ENCODE assay signal across 8 cellular contexts in the genomic region with DNA sequence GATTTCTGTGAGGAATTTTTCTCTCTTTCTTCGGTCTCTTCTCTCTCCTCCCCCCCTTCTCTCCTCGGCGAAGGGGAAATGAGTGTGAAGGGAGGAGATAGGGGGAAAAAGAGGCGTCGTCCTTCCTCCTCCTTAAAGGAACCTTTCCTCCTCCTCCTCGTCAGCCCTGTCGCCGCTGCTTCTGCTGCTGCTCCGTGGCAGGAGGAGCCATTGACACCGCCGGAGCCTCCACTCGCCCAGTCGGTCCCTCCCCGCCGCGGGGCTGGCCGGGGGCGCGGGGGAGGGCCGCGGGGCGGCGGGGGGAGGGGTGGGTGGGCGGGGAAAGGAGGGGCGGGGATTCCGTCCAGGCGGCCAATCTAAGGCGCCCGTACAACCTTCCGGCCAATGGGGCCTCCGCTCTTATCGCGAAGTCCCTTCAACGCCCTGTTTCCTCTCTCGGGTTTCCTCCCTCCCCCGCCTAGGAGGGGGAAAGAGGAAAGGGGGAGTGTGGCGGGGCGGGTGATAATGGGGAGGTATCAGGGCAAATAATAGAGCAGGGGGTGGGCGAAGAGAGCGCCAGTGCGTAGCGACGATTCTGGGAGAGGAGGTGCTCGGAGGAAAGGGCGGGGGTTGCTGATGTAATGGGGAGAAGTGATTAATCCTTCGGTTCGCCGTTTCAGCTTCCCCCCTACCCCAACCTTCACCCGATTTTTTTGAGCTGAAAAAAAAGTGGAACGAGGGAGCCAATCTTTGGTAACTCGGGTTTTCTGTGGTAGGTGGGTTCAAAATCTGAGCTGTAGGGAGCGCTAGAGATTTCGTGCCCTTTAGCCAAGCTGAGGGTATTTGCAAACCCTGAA.
DNase-seq lines count a peak whose midpoint lies in the region; ATAC-seq lines count a peak whose summit lies in the region.

Gene FBXO11 (minus strand): TSS at position 238 of the 836 bp plus-strand sequence. CDS start 778 bp downstream, outside the sequence.

- peak within 1 kb of the TSS; percentile 95 to 99 (median 98) for H3K27ac ChIP-seq in BLaER1 treated with 17β-estradiol and CSF1 and Interleukin-3, amounts not matched to agents 10 nM and 100 nM
- H3K27ac ChIP-seq in cingulate gyrus (ENCODE audit: low read depth, low read length): peak within 1 kb of the TSS; percentile 98

- H3K4me2 ChIP-seq in BLaER1 treated with 17β-estradiol and CSF1 and Interleukin-3, amounts not matched to agents 10 nM and 100 nM: peak within 1 kb of the TSS; percentile 77 to 91 (median 83)

- H3K9me3 ChIP-seq in BLaER1 treated with 17β-estradiol and CSF1 and Interleukin-3, amounts not matched to agents 10 nM and 100 nM (replicated peaks in 1 of 11): no peaks in the 10 kb centered on the region

- H4K20me1 ChIP-seq in BLaER1 treated with 17β-estradiol and CSF1 and Interleukin-3, amounts not matched to agents 10 nM and 100 nM: peaks cover 31 to 36% (median 36%) of the 10 kb centered on the region in 11 experiments

- peak; percentile 73 for DNase-seq in GM19240 (ENCODE audit: insufficient read length, low spot score)
- DNase-seq in NCI-H524 treated with DMSO at 0.1 percent for 48 hours (lab: John Stamatoyannopoulos, UW): peak; percentile 95
- peak; percentile 97 to 98 for DNase-seq in activated CD4-positive, alpha-beta T cell treated with anti-CD3 and anti-CD28 coated beads for 4 hours
- peak; percentile 99 for DNase-seq in kidney tubule cell (ENCODE audit: low spot score)
- DNase-seq in stimulated activated CD4-positive, alpha-beta T cell treated with anti-CD3 and anti-CD28 coated beads, Interleukin-1b, Interleukin-23, amount 100 ng/mL, for 24 hours (ENCODE audit: low read depth in 4 of 4, low spot score in 1 of 4): peak; percentile 80 to 92 (median 86)

- no peaks in the 10 kb centered on the region for H3K27me3 ChIP-seq in BLaER1 treated with 17β-estradiol and CSF1 and Interleukin-3, amounts not matched to agents 10 nM and 100 nM

- ATAC-seq in HG03460 (IDR thresholded peaks at IDR 0.05; ENCODE audit: unreplicated experiment): peak; percentile 90

- peaks cover 18 to 39% (median 30%) of the 10 kb centered on the region in 10 experiments for H3K4me1 ChIP-seq in BLaER1 treated with 17β-estradiol and CSF1 and Interleukin-3, amounts not matched to agents 10 nM and 100 nM

- H3K9ac ChIP-seq in BLaER1 treated with 17β-estradiol and CSF1 and Interleukin-3, amounts not matched to agents 10 nM and 100 nM: peak within 1 kb of the TSS; percentile 94 to 100 (median 99)

- H3K36me3 ChIP-seq in BLaER1 treated with 17β-estradiol and CSF1 and Interleukin-3, amounts not matched to agents 10 nM and 100 nM: peaks cover 0 to 7% (median 0%) of the 10 kb centered on the region in 11 experiments; a peak in 5 of 22 replicates

- H3K4me3 ChIP-seq in BLaER1 treated with 17β-estradiol and CSF1 and Interleukin-3, amounts not matched to agents 10 nM and 100 nM: peak within 1 kb of the TSS; percentile 82 to 98 (median 94)

Comparison
In these comparisons a context has a peak if more than half of its experiments do, and no peak if none do; other contexts are left out.
1. Peak in every context shown above with its lines: DNase-seq, ATAC-seq, H3K4me3 ChIP-seq and H3K27ac ChIP-seq.